Comparison of ENCODE assay signal across 26 cellular contexts in the genomic region with DNA sequence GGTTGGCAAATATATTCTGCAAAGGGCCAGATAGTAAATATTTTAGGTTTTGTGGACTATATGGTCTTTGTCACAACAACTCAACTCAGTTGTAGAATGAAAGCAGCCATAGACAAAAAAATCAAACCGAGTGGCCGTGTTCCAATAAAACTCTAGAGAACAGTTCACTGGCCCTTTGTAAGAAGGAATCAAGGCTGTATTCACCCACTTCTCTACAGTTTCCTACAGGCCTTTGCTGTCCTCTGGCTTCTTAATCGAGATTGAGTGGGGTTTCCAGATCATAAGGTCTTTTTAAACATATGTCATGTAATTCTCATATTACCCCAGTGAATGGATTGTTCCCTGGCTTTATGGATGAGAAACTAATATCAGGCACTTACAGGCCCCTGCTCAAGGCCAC.
"Had no signal": no experiment of that assay in that cellular context is flagged by ENCODE, and none has a peak within 500 bp of the region (broad histone marks: within the 10 kb centered on the region; RNA-seq: fewer than 3 reads in every experiment).

No MANE protein-coding gene starts in this region.

- H3K27ac ChIP-seq: brain microvascular endothelial cell, cardiac muscle cell, Peyer's patch, RWPE1, SJSA1 had no signal

- H3K4me1 Mint-ChIP-seq: activated CD4-positive, alpha-beta T cell treated with anti-CD3 and anti-CD28 coated beads, Interleukin-2, amount 10 ng/mL, durations not matched to agents 7 days and 5 days; T-helper 17 cell; WTC11 had no signal

- H3K36me3 Mint-ChIP-seq: activated CD4-positive, alpha-beta memory T cell treated with anti-CD3 and anti-CD28 coated beads for 36 hours; activated naive CD8-positive, alpha-beta T cell; WTC11 had no signal

- H3K4me3 ChIP-seq: cardiac muscle cell, Peyer's patch, SJSA1 had no signal

- H3K27me3 ChIP-seq: brain microvascular endothelial cell, cardiac muscle cell, Peyer's patch, SJSA1 had no signal

- H3K4me1 ChIP-seq: Peyer's patch, SJSA1 had no signal

- H3K9me3 Mint-ChIP-seq: activated CD4-positive, alpha-beta T cell treated with anti-CD3 and anti-CD28 coated beads, Interleukin-2, amount 10 ng/mL, durations not matched to agents 7 days and 5 days; WTC11 had no signal

- H3K36me3 ChIP-seq: brain microvascular endothelial cell, cardiac muscle cell, Peyer's patch, SJSA1 had no signal

- H3K27ac Mint-ChIP-seq: activated CD4-positive, alpha-beta memory T cell treated with anti-CD3 and anti-CD28 coated beads for 36 hours; activated CD4-positive, alpha-beta T cell treated with anti-CD3 and anti-CD28 coated beads, Interleukin-2, amount 10 ng/mL, durations not matched to agents 7 days and 5 days; activated naive CD8-positive, alpha-beta T cell; T-helper 17 cell; WTC11 had no signal

- H3K9me3 ChIP-seq: Peyer's patch, SJSA1 had no signal

- DNase-seq: activated CD4-positive, alpha-beta memory T cell treated with anti-CD3 and anti-CD28 coated beads for 36 hours; activated CD4-positive, alpha-beta T cell treated with anti-CD3 and anti-CD28 coated beads, Interleukin-2, amount 10 ng/mL, durations not matched to agents 7 days and 5 days; activated CD4-positive, CD25-positive, alpha-beta regulatory T cell treated with anti-CD3 and anti-CD28 coated beads, Interleukin-2, amount 50 U/mL, for 72 hours; activated CD8-positive, alpha-beta memory T cell treated with anti-CD3 and anti-CD28 coated beads for 24 hours; activated effector memory CD4-positive, alpha-beta T cell treated with anti-CD3 and anti-CD28 coated beads, Interleukin-2, amount 50 U/mL, for 16 hours; activated naive CD4-positive, alpha-beta T cell treated with Interleukin-2 at 50 U/mL for 16 hours; activated T-cell treated with anti-CD3 and anti-CD28 coated beads, Interleukin-2, amount 50 U/mL, for 4 hours; brain microvascular endothelial cell; NCI-H1105 treated with DMSO at 0.1 percent for 48 hours; NCI-H1436 treated with DMSO at 0.1 percent for 48 hours; NCI-H187; NCI-H2081; NCI-H2227 treated with DMSO at 0.1 percent for 48 hours; NCI-H446 treated with DMSO at 0.1 percent for 48 hours; NCI-H526 treated with DMSO at 0.1 percent for 48 hours; NK-92 treated with Interleukin-12 subunit alpha and Interleukin-12 subunit beta, amount 100 ng/mL, for 24 hours; OCI-M1; Peyer's patch; SHP77; T-helper 17 cell; T-helper 9 cell had no signal

- ATAC-seq: activated T-cell treated with anti-CD3 and anti-CD28 coated beads, Interleukin-2, amount 50 U/mL, for 4 hours; T-helper 17 cell; WTC11 had no signal

- H3K4me3 Mint-ChIP-seq: activated CD4-positive, alpha-beta memory T cell treated with anti-CD3 and anti-CD28 coated beads for 36 hours; activated CD4-positive, alpha-beta T cell treated with anti-CD3 and anti-CD28 coated beads, Interleukin-2, amount 10 ng/mL, durations not matched to agents 7 days and 5 days; activated naive CD8-positive, alpha-beta T cell; activated T-cell treated with anti-CD3 and anti-CD28 coated beads, Interleukin-2, amount 50 U/mL, for 4 hours; T-helper 17 cell; WTC11 had no signal

- H3K27me3 Mint-ChIP-seq: activated CD4-positive, alpha-beta memory T cell treated with anti-CD3 and anti-CD28 coated beads for 36 hours; activated CD4-positive, alpha-beta T cell treated with anti-CD3 and anti-CD28 coated beads, Interleukin-2, amount 10 ng/mL, durations not matched to agents 7 days and 5 days; activated naive CD8-positive, alpha-beta T cell; T-helper 17 cell had no signal
